Comparison of ENCODE assay signal across 20 cellular contexts in the genomic region with DNA sequence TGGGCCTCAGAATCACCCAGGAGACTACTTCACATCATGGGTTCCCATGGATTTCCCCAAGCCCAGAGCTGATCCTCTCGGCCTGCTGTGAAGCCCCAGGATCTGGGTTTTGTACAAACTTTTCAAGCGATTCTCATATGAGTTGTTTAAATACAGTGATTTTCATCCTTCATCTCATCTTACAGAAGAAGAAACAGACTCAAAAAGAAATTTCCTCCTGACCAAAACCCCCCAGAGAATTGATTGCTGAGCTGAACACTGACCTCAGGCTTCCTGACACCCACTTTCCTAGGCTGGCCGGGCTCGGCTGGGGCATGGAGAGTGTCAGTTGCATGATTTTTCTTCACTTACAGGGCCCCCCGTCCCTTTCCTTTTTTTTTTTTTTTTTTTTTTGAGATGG.
A peak's percentile ranks its signal among the peaks of the same experiment; 100 is the strongest.
DNase-seq lines count a peak whose midpoint lies in the region; ATAC-seq and TF ChIP-seq lines count a peak whose summit lies in the region.
"Had no signal": no experiment of that assay in that cellular context is flagged by ENCODE, and none has a peak within 500 bp of the region (broad histone marks: within the 10 kb centered on the region; RNA-seq: fewer than 3 reads in every experiment).

No MANE protein-coding gene starts in this region.

- no peak overlapping the region for H3K4me3 ChIP-seq in vagina
- H3K4me3 ChIP-seq: breast epithelium, gastrocnemius medialis, thoracic aorta had no signal

- no peak for TF ChIP-seq POLR2A in vagina (IDR thresholded peaks at IDR 0.05)

- H3K27me3 Mint-ChIP-seq in activated CD8-positive, alpha-beta memory T cell treated with anti-CD3 and anti-CD28 coated beads, Interleukin-2, amount 10 ng/mL, durations not matched to agents 7 days and 5 days: peaks cover 14% of the 10 kb centered on the region
- no peaks in the 10 kb centered on the region for H3K27me3 Mint-ChIP-seq in mesothelial cell of epicardium (ENCODE audit: low read depth)
- H3K27me3 Mint-ChIP-seq: activated CD4-positive, alpha-beta T cell treated with anti-CD3 and anti-CD28 coated beads for 36 hours had no signal

- H3K36me3 ChIP-seq in vagina: no peaks in the 10 kb centered on the region
- H3K36me3 ChIP-seq: breast epithelium, gastrocnemius medialis, thoracic aorta had no signal

- H3K4me1 ChIP-seq in vagina: peaks cover 16% of the 10 kb centered on the region
- H3K4me1 ChIP-seq: breast epithelium, gastrocnemius medialis had no signal

- H3K36me3 Mint-ChIP-seq in activated CD8-positive, alpha-beta memory T cell treated with anti-CD3 and anti-CD28 coated beads, Interleukin-2, amount 10 ng/mL, durations not matched to agents 7 days and 5 days: peaks cover 2% of the 10 kb centered on the region
- peaks cover 1% of the 10 kb centered on the region for H3K36me3 Mint-ChIP-seq in mesothelial cell of epicardium
- H3K36me3 Mint-ChIP-seq in activated naive CD4-positive, alpha-beta T cell treated with anti-CD3 and anti-CD28 coated beads, Interleukin-2, amount 50 U/mL, for 72 hours: no peaks in the 10 kb centered on the region

- TF ChIP-seq CTCF in vagina (IDR thresholded peaks at IDR 0.05) (no peak), mesothelial cell of epicardium (IDR thresholded peaks at IDR 0.05; ENCODE audit: unreplicated experiment) (no peak)

- no peaks in the 10 kb centered on the region for H3K4me1 Mint-ChIP-seq in activated CD8-positive, alpha-beta memory T cell treated with anti-CD3 and anti-CD28 coated beads, Interleukin-2, amount 10 ng/mL, durations not matched to agents 7 days and 5 days
- peaks cover 10% of the 10 kb centered on the region for H3K4me1 Mint-ChIP-seq in mesothelial cell of epicardium
- H3K4me1 Mint-ChIP-seq: activated CD4-positive, alpha-beta T cell treated with anti-CD3 and anti-CD28 coated beads for 36 hours had no signal

- ATAC-seq in GM18861 (IDR thresholded peaks at IDR 0.05; ENCODE audit: unreplicated experiment): peak; percentile 50
- ATAC-seq in HG03095 (IDR thresholded peaks at IDR 0.05; ENCODE audit: unreplicated experiment): peak; percentile 51
- ATAC-seq in activated CD8-positive, alpha-beta memory T cell treated with anti-CD3 and anti-CD28 coated beads, Interleukin-2, amount 10 ng/mL, durations not matched to agents 7 days and 5 days: no peak
- ATAC-seq in activated naive CD4-positive, alpha-beta T cell treated with anti-CD3 and anti-CD28 coated beads, Interleukin-2, amount 50 U/mL, for 72 hours: no peak
- ATAC-seq: activated CD4-positive, alpha-beta T cell treated with anti-CD3 and anti-CD28 coated beads for 36 hours; gastrocnemius medialis had no signal

- peak overlapping the region; percentile 59 for H3K27ac ChIP-seq in vagina
- H3K27ac ChIP-seq: gastrocnemius medialis had no signal

- no peaks in the 10 kb centered on the region for H3K9me3 Mint-ChIP-seq in activated CD8-positive, alpha-beta memory T cell treated with anti-CD3 and anti-CD28 coated beads, Interleukin-2, amount 10 ng/mL, durations not matched to agents 7 days and 5 days (ENCODE audit: low read depth)
- peaks cover 8% of the 10 kb centered on the region for H3K9me3 Mint-ChIP-seq in mesothelial cell of epicardium
- no peaks in the 10 kb centered on the region for H3K9me3 Mint-ChIP-seq in activated naive CD4-positive, alpha-beta T cell treated with anti-CD3 and anti-CD28 coated beads, Interleukin-2, amount 50 U/mL, for 72 hours
- H3K9me3 Mint-ChIP-seq: activated T-helper 2 cell treated with anti-CD3 and anti-CD28 coated beads, Interferon-gamma antibody, Interleukin-2, Interleukin-4, amounts not matched to agents 10 μg/mL and 5 μg/mL and 100 μg/mL, durations not matched to agents 14 hours and 24 hours and 36 hours; dendritic cell treated with granulocyte-macrophage colony-stimulating factor and Interleukin-4, amounts not matched to agents 40 ng/mL and 50 ng/mL, for 4 days had no signal

- peak; percentile 37 for DNase-seq in fibroblast of peridontal ligament (ENCODE audit: extremely low read depth)
- DNase-seq in vagina (ENCODE audit: extremely low spot score in 2 of 2): no peak
- no peak for DNase-seq in activated CD8-positive, alpha-beta memory T cell treated with anti-CD3 and anti-CD28 coated beads, Interleukin-2, amount 10 ng/mL, durations not matched to agents 7 days and 5 days
- no peak for DNase-seq in mesothelial cell of epicardium (ENCODE audit: low spot score in 2 of 2, unreplicated experiment in 2 of 2)
- DNase-seq in activated naive CD4-positive, alpha-beta T cell treated with anti-CD3 and anti-CD28 coated beads, Interleukin-2, amount 50 U/mL, for 72 hours (ENCODE audit: low spot score in 2 of 2): no peak
- DNase-seq: activated CD4-positive, alpha-beta T cell treated with anti-CD3 and anti-CD28 coated beads for 36 hours; AML-193; gastrocnemius medialis; mesendoderm; NCI-H1048; NCI-H2081 treated with DMSO at 0.1 percent for 48 hours; NCI-H526 treated with DMSO at 0.1 percent for 48 hours; Right ventricle myocardium superior; stimulated activated CD4-positive, alpha-beta T cell treated with anti-CD3 and anti-CD28 coated beads, Interleukin-12 subunit alpha, Interleukin-12 subunit beta, amount 100 ng/mL, for 4 hours had no signal

- CTCF ChIA-PET in activated CD8-positive, alpha-beta memory T cell treated with anti-CD3 and anti-CD28 coated beads, Interleukin-2, amount 10 ng/mL, durations not matched to agents 7 days and 5 days (lab: Charles Lee): no interaction called here

- no peaks in the 10 kb centered on the region for H3K9me3 ChIP-seq in vagina
- H3K9me3 ChIP-seq: breast epithelium, gastrocnemius medialis, thoracic aorta had no signal

- H3K27me3 ChIP-seq in vagina: no peaks in the 10 kb centered on the region
- H3K27me3 ChIP-seq: breast epithelium, gastrocnemius medialis had no signal

- intact Hi-C loops in vagina (cut with DNase I): no loop called here

- no peak overlapping the region for H3K27ac Mint-ChIP-seq in activated CD8-positive, alpha-beta memory T cell treated with anti-CD3 and anti-CD28 coated beads, Interleukin-2, amount 10 ng/mL, durations not matched to agents 7 days and 5 days
- H3K27ac Mint-ChIP-seq in mesothelial cell of epicardium: no peak overlapping the region
- no peak overlapping the region for H3K27ac Mint-ChIP-seq in activated naive CD4-positive, alpha-beta T cell treated with anti-CD3 and anti-CD28 coated beads, Interleukin-2, amount 50 U/mL, for 72 hours
- H3K27ac Mint-ChIP-seq: activated CD4-positive, alpha-beta T cell treated with anti-CD3 and anti-CD28 coated beads for 36 hours; activated T-helper 2 cell treated with anti-CD3 and anti-CD28 coated beads, Interferon-gamma antibody, Interleukin-2, Interleukin-4, amounts not matched to agents 10 μg/mL and 5 μg/mL and 100 μg/mL, durations not matched to agents 14 hours and 24 hours and 36 hours; dendritic cell treated with granulocyte-macrophage colony-stimulating factor and Interleukin-4, amounts not matched to agents 40 ng/mL and 50 ng/mL, for 4 days had no signal

- no peak overlapping the region for H3K4me3 Mint-ChIP-seq in activated CD8-positive, alpha-beta memory T cell treated with anti-CD3 and anti-CD28 coated beads, Interleukin-2, amount 10 ng/mL, durations not matched to agents 7 days and 5 days
- no peak overlapping the region for H3K4me3 Mint-ChIP-seq in mesothelial cell of epicardium
- H3K4me3 Mint-ChIP-seq: activated CD4-positive, alpha-beta T cell treated with anti-CD3 and anti-CD28 coated beads for 36 hours; dendritic cell treated with granulocyte-macrophage colony-stimulating factor and Interleukin-4, amounts not matched to agents 40 ng/mL and 50 ng/mL, for 4 days had no signal

Comparison
In these comparisons a context has a peak if more than half of its experiments do, and no peak if none do; other contexts are left out.
1. ATAC-seq: peak in GM18861 (single experiment) and HG03095 (single experiment); none in activated CD8-positive, alpha-beta memory T cell treated with anti-CD3 and anti-CD28 coated beads, Interleukin-2, amount 10 ng/mL, durations not matched to agents 7 days and 5 days (single experiment) and activated naive CD4-positive, alpha-beta T cell treated with anti-CD3 and anti-CD28 coated beads, Interleukin-2, amount 50 U/mL, for 72 hours (0 of 2).